13 cellular contexts compared by ENCODE assay signal in the genomic region with DNA sequence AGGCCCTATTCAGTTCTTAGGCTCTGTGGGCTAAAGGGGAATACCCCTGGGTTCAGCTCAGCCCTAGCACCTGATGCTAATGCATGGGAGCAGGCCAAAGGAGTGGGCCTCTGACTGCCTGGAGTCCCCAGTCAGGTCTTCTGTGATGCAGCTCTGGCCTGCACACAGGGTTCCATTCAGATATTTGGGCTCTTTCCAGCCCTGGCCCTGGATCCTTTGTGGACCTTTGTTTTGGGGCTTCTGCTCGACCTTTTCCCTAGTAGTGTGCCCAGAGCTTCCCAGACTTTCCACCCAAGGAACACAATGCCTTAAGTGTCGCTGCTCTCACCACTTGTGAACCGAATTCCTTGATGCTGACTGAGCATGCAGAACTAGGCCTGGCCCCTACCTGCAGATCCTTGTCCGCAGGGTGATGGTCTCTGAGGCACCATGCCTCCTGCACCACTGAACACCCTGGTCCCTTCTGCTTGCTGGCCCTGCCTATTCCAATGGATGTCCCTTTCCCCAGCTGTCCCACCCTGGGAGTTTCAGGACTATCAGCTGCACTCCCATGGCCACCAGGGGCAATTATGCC. TPM values are rescaled to one million over a fixed set of nuclear protein-coding genes. Genes with fewer than 3 reads are reported as not detected.
A peak's percentile ranks its signal among the peaks of the same experiment; 100 is the strongest.
DNase-seq lines count a peak whose midpoint lies in the region; ATAC-seq, FAIRE-seq and TF ChIP-seq lines count a peak whose summit lies in the region.
"Had no signal": no experiment of that assay in that cellular context is flagged by ENCODE, and none has a peak within 500 bp of the region (broad histone marks: within the 10 kb centered on the region; RNA-seq: fewer than 3 reads in every experiment).

No MANE protein-coding gene starts in this region.

- H3K4me3 Mint-ChIP-seq in chondrocyte (ENCODE audit: unreplicated experiment) = no peak overlapping the region
- H3K4me3 Mint-ChIP-seq: GM23338 had no signal

- no peak for ATAC-seq in HG03460 (IDR thresholded peaks at IDR 0.05; ENCODE audit: unreplicated experiment)
- no peak for ATAC-seq in HG03135 (IDR thresholded peaks at IDR 0.05; ENCODE audit: unreplicated experiment)
- ATAC-seq: GM23338 had no signal

- peaks cover 24% of the 10 kb centered on the region for H3K4me1 Mint-ChIP-seq in chondrocyte (ENCODE audit: low read depth)

- TF ChIP-seq POLR2A in GM12891 (IDR thresholded peaks at IDR 0.05; ENCODE audit: low read depth, low read length) = no peak

- TF ChIP-seq CTCF in chondrocyte (IDR thresholded peaks at IDR 0.05) = no peak

- no peak overlapping the region for H3K27ac Mint-ChIP-seq in chondrocyte (ENCODE audit: unreplicated experiment)
- H3K27ac Mint-ChIP-seq: GM23338 had no signal

- no peaks in the 10 kb centered on the region for H3K27me3 Mint-ChIP-seq in chondrocyte (ENCODE audit: low read depth)

- FAIRE-seq in GM12891 (lab: Jason Lieb, UNC) = no peak

- H3K9me3 Mint-ChIP-seq in chondrocyte (ENCODE audit: low read depth) = no peaks in the 10 kb centered on the region
- H3K9me3 Mint-ChIP-seq: GM23338 had no signal

- peak; percentile 50 for DNase-seq in activated effector memory CD4-positive, alpha-beta T cell treated with anti-CD3 and anti-CD28 coated beads, Interleukin-2, amount 50 U/mL, for 16 hours
- DNase-seq in activated effector memory CD4-positive, alpha-beta T cell treated with Interleukin-2 at 50 U/mL for 16 hours = no peak
- DNase-seq in GM12891 (ENCODE audit: insufficient read length, low spot score) (no peak), chondrocyte (ENCODE audit: low spot score) (peak; percentile 22), midbrain (lab: John Stamatoyannopoulos, UW) (peak; percentile 52), NCI-H526 (lab: John Stamatoyannopoulos, UW) (no peak)
- DNase-seq: DMS53, GF-D8, H7 had no signal

- peaks cover 34% of the 10 kb centered on the region for H3K36me3 Mint-ChIP-seq in chondrocyte (ENCODE audit: low read depth)

TF ChIP-seq in GM12891, 5 proteins besides CTCF, POLR2A, EP300 and RAD21:
- TF ChIP-seq TAF1 (IDR thresholded peaks at IDR 0.05; ENCODE audit: low read depth, low read length) (no peak), PAX5 (IDR thresholded peaks at IDR 0.05; ENCODE audit: insufficient read depth, low read length, severe bottlenecking) (no peak), SPI1 (IDR thresholded peaks at IDR 0.05; ENCODE audit: low read depth, low read length) (no peak), POU2F2 (IDR thresholded peaks at IDR 0.05; ENCODE audit: low read depth, low read length) (no peak), POLR2AphosphoS5 (IDR thresholded peaks at IDR 0.05; ENCODE audit: low read depth, low read length) (peak; percentile 68; the same call in 1 of the 2 replicates)

RNA-seq across cellular contexts. Expression of a gene that starts 5.1 kb away (rescaled TPM):
- 82.7 TPM for polyA plus RNA-seq in GM12891 (2012; ENCODE audit: low read depth, missing spikeins)
- total RNA-seq in chondrocyte = 197 to 243 TPM (median 198 TPM) in 3 replicates

RNA-seq across cellular contexts. Expression of a gene that starts 23.1 kb away (rescaled TPM):
- 2.4 TPM for polyA plus RNA-seq in GM12891 (2012; ENCODE audit: low read depth, missing spikeins)
- total RNA-seq in chondrocyte = not detected in 3 replicates
- total RNA-seq: GM23338, H7, HT-29 had no signal

Comparison
In these comparisons a context has a peak if more than half of its experiments do, and no peak if none do; other contexts are left out.
1. DNase-seq: peak in activated effector memory CD4-positive, alpha-beta T cell treated with anti-CD3 and anti-CD28 coated beads, Interleukin-2, amount 50 U/mL, for 16 hours (single experiment), chondrocyte (single experiment) and midbrain (single experiment); none in activated effector memory CD4-positive, alpha-beta T cell treated with Interleukin-2 at 50 U/mL for 16 hours (single experiment), GM12891 (single experiment) and NCI-H526 (0 of 2).